In genomic region chr21:41769106-41769505, GRCh38 we compare ENCODE assay signal across 7 cellular contexts. TPM values are rescaled to one million over a fixed set of nuclear protein-coding genes. Genes with fewer than 3 reads are reported as not detected.
DNase-seq lines count a peak whose midpoint lies in the region; ATAC-seq and TF ChIP-seq lines count a peak whose summit lies in the region.

No MANE protein-coding gene starts in this region.

- H3K36me3 ChIP-seq in SJSA1 (no peaks in the 10 kb centered on the region), fibroblast of lung (ENCODE audit: control insufficient read depth, insufficient read depth, low read length) (no peaks in the 10 kb centered on the region), rectal smooth muscle tissue (ENCODE audit: control insufficient read depth, insufficient read depth, low read length) (no peaks in the 10 kb centered on the region), adrenal gland (replicated peaks in 1 of 2) (no peaks in the 10 kb centered on the region)

- H2AFZ ChIP-seq in fibroblast of lung (ENCODE audit: low read length): no peak overlapping the region

- no peak for TF ChIP-seq POLR2A in adrenal gland (IDR thresholded peaks at IDR 0.05)
- TF ChIP-seq POLR2A in GM18505 (IDR thresholded peaks at IDR 0.05; ENCODE audit: borderline replicate concordance, extremely low read depth, insufficient read depth, insufficient read length): no peak

- no peaks in the 10 kb centered on the region for H3K27me3 ChIP-seq in SJSA1 (replicated peaks)
- H3K27me3 ChIP-seq in fibroblast of lung (ENCODE audit: control insufficient read depth, insufficient read depth, low read length): peaks cover 67% of the 10 kb centered on the region
- peaks cover 35% of the 10 kb centered on the region for H3K27me3 ChIP-seq in rectal smooth muscle tissue (ENCODE audit: control insufficient read depth, insufficient read depth, low read length)
- peaks cover 60% of the 10 kb centered on the region for H3K27me3 ChIP-seq in adrenal gland

- in situ Hi-C loops in GM13977 (cut with MboI; ENCODE audit: low pct_unique_long_range_greater_than_20kb, low sequenced_read_pairs, unreplicated experiment): no loop called here

- H3K9ac ChIP-seq in fibroblast of lung (ENCODE audit: insufficient read depth, low read length) (no peak overlapping the region), rectal smooth muscle tissue (ENCODE audit: low read length) (no peak overlapping the region)

- no peaks in the 10 kb centered on the region for H4K20me1 ChIP-seq in fibroblast of lung (ENCODE audit: control insufficient read depth, extremely low read depth, insufficient read depth, low read length)

- H3K79me2 ChIP-seq in fibroblast of lung (ENCODE audit: control insufficient read depth, insufficient read depth, low read length): no peaks in the 10 kb centered on the region

- peak overlapping the region; percentile 19 for H3K4me3 ChIP-seq in SJSA1
- peak overlapping the region; percentile 46 to 56 (median 50) for H3K4me3 ChIP-seq in fibroblast of lung (replicated peaks in 1 of 4; ENCODE audit: control extremely low read depth in 1 of 4, insufficient read depth in 1 of 4, low read depth in 3 of 4, low read length in 4 of 4)
- H3K4me3 ChIP-seq in rectal smooth muscle tissue (ENCODE audit: low read length): peak overlapping the region; percentile 39
- peak overlapping the region in 1 of 4 donors; percentile 16 for H3K4me3 ChIP-seq in adrenal gland

- no peaks in the 10 kb centered on the region for H3K9me3 ChIP-seq in SJSA1 (replicated peaks)
- no peaks in the 10 kb centered on the region for H3K9me3 ChIP-seq in fibroblast of lung (ENCODE audit: control insufficient read depth, insufficient read depth, low read depth, low read length)
- H3K9me3 ChIP-seq in adrenal gland (replicated peaks in 1 of 3): no peaks in the 10 kb centered on the region

- H3K4me1 ChIP-seq in SJSA1 (replicated peaks) (peaks cover 12% of the 10 kb centered on the region), fibroblast of lung (ENCODE audit: control insufficient read depth, extremely low read depth, insufficient read depth, low read length) (peaks cover 2% of the 10 kb centered on the region), rectal smooth muscle tissue (ENCODE audit: control insufficient read depth, insufficient read depth, low read length) (peaks cover 4% of the 10 kb centered on the region), adrenal gland (replicated peaks in 1 of 2) (peaks cover 0 to 21% of the 10 kb centered on the region in 2 donors)

- ATAC-seq in HG03097 (IDR thresholded peaks at IDR 0.05; ENCODE audit: low FRiP score, unreplicated experiment) (no peak), GM18505 (IDR thresholded peaks at IDR 0.05; ENCODE audit: unreplicated experiment) (no peak)

- peak overlapping the region; percentile 91 for H3K4me2 ChIP-seq in fibroblast of lung (ENCODE audit: extremely low read depth, insufficient read depth, low read length)

- DNase-seq in GM13977 (ENCODE audit: low spot score): peak; percentile 12
- DNase-seq in SJSA1 (ENCODE audit: low read depth in 1 of 2, low spot score in 2 of 2): no peak
- DNase-seq in fibroblast of lung (ENCODE audit: low read depth in 2 of 2): no peak
- DNase-seq in adrenal gland: no peak

- no peak for TF ChIP-seq CTCF in GM13977 (IDR thresholded peaks at IDR 0.05; ENCODE audit: extremely low read depth, insufficient read depth, missing control alignments)
- TF ChIP-seq CTCF in fibroblast of lung (conservative IDR thresholded peaks at IDR 0.05 in 1 of 2, IDR thresholded peaks at IDR 0.05 in 1 of 2; ENCODE audit: low read depth in 1 of 2, low read length in 2 of 2): no peak
- no peak for TF ChIP-seq CTCF in adrenal gland (IDR thresholded peaks at IDR 0.05)

- 8 to 28% (median 16%) methylated on average over 8 to 11 of the region's 11 CpGs for WGBS in adrenal gland, 4 donors

- intact Hi-C loops in adrenal gland (cut with DNase I): no loop called here

- H3K27ac ChIP-seq in SJSA1: no peak overlapping the region
- H3K27ac ChIP-seq in fibroblast of lung (ENCODE audit: insufficient read depth, low read length): no peak overlapping the region
- H3K27ac ChIP-seq in rectal smooth muscle tissue (ENCODE audit: low read depth, low read length): no peak overlapping the region
- H3K27ac ChIP-seq in adrenal gland: no peak overlapping the region

RNA-seq across cellular contexts. Expression of gene RIPK4, which starts 2.3 kb away (rescaled TPM):
- 0.47 and 1.7 TPM in 2 replicates for total RNA-seq in SJSA1 (2014; rRNA removed; shearing (Covaris generic))
- under 0.01 TPM in 2 replicates for total RNA-seq in fibroblast of lung
- 0.01 TPM in 1 of 2 replicates, not detected in the other for polyA plus RNA-seq in fibroblast of lung
- polyA plus RNA-seq in fibroblast of lung (2012): 0.03 TPM in 1 of 2 replicates, not detected in the other
- polyA minus RNA-seq in fibroblast of lung (ENCODE audit: low replicate concordance): not detected in 2 replicates
- under 1 TPM in 4 of 8 donors, not detected in 4; 0.07 to 0.18 (median 0.15) TPM for total RNA-seq in adrenal gland
- under 1 TPM; 0.04 to 0.16 (median 0.07) TPM for polyA plus RNA-seq in adrenal gland
